In genomic region chr6:112237644-112238043, GRCh38 we compare ENCODE assay signal across 11 cellular contexts. TPM values are rescaled to one million over a fixed set of nuclear protein-coding genes. Genes with fewer than 3 reads are reported as not detected.
DNase-seq lines count a peak whose midpoint lies in the region; ATAC-seq and TF ChIP-seq lines count a peak whose summit lies in the region.
"Had no signal": no experiment of that assay in that cellular context is flagged by ENCODE, and none has a peak within 500 bp of the region (broad histone marks: within the 10 kb centered on the region; RNA-seq: fewer than 3 reads in every experiment).

No MANE protein-coding gene starts in this region.

- H3K27me3 ChIP-seq in AG04450 (ENCODE audit: control insufficient read depth, insufficient read depth, low read length) (no peaks in the 10 kb centered on the region), osteoblast (ENCODE audit: insufficient read depth, low read length) (no peaks in the 10 kb centered on the region)

- H3K9me3 ChIP-seq in AG04450 (ENCODE audit: control insufficient read depth, insufficient read depth, low read length), result no peaks in the 10 kb centered on the region
- no peaks in the 10 kb centered on the region for H3K9me3 ChIP-seq in osteoblast (ENCODE audit: low read depth, low read length)

- CTCF ChIA-PET in AG04450 (lab: Charles Lee), result no interaction called here

- TF ChIP-seq CTCF in AG04450 (IDR thresholded peaks at IDR 0.05; ENCODE audit: low read depth, low read length), result no peak
- TF ChIP-seq CTCF in fibroblast of pulmonary artery (IDR thresholded peaks at IDR 0.05; ENCODE audit: low read length, missing control alignments), result no peak
- TF ChIP-seq CTCF in osteoblast (IDR thresholded peaks at IDR 0.05; ENCODE audit: extremely low read depth, low read depth, low read length), result no peak

- no peak for ATAC-seq in GM19463 (IDR thresholded peaks at IDR 0.05; ENCODE audit: unreplicated experiment)

- H4K20me1 ChIP-seq in osteoblast (ENCODE audit: insufficient read depth, low read length), result no peaks in the 10 kb centered on the region

- no peak overlapping the region for H2AFZ ChIP-seq in osteoblast (ENCODE audit: low read length)

- H3K4me3 ChIP-seq in AG04450 (ENCODE audit: low read depth, low read length) (no peak overlapping the region), fibroblast of pulmonary artery (replicated peaks; ENCODE audit: low read depth, low read length) (no peak overlapping the region), osteoblast (ENCODE audit: insufficient read depth, low read length) (no peak overlapping the region)

- peaks cover 69% of the 10 kb centered on the region for H3K4me1 ChIP-seq in osteoblast (ENCODE audit: insufficient read depth, low read length)

- peak; percentile 85 for DNase-seq in AG04450 (ENCODE audit: low read depth, low spot score)
- DNase-seq in RPMI7951 (ENCODE audit: low read depth), result peak; percentile 95
- peak; percentile 98 for DNase-seq in fibroblast of pulmonary artery (ENCODE audit: low read depth)
- DNase-seq in osteoblast (ENCODE audit: insufficient read length, low spot score, missing footprints), result no peak
- DNase-seq in NCI-H2227 treated with DMSO at 0.1 percent for 48 hours (lab: John Stamatoyannopoulos, UW), result no peak
- no peak for DNase-seq in amniotic stem cell (lab: John Stamatoyannopoulos, UW)
- no peak for DNase-seq in activated T-cell treated with anti-CD3 and anti-CD28 coated beads, Interleukin-2, amount 50 U/mL, for 1 hour
- DNase-seq: KG1, SW 1271 had no signal

- H3K27ac ChIP-seq in AG04450 (ENCODE audit: low read depth, low read length), result no peak overlapping the region
- H3K27ac ChIP-seq in osteoblast (ENCODE audit: low read depth, low read length), result peak overlapping the region; percentile 95

- peaks cover 63% of the 10 kb centered on the region for H3K79me2 ChIP-seq in osteoblast (ENCODE audit: insufficient read depth, low read length)

- POLR2A ChIA-PET in AG04450 (lab: Yijun Ruan, JAX), result no interaction called here

- H3K36me3 ChIP-seq in osteoblast (ENCODE audit: insufficient read depth, low read length), result peaks cover 14% of the 10 kb centered on the region

- H3K4me2 ChIP-seq in osteoblast (ENCODE audit: insufficient read depth, low read length), result peak overlapping the region; percentile 6

RNA-seq across cellular contexts. Expression of gene LAMA4, which starts 16.7 kb away (rescaled TPM):
- polyA plus RNA-seq in AG04450 (2011; rRNA removed), result 231 and 246 TPM in 2 replicates
- polyA minus RNA-seq in AG04450 (2011; rRNA and poly(A)+ RNA removed), result 415 and 507 TPM in 2 replicates
- 7.6 and 7.7 TPM in 2 replicates for total RNA-seq in RPMI7951 (2014; rRNA removed; shearing (Covaris generic))
- total RNA-seq in osteoblast, result 260 and 456 TPM in 2 replicates
- total RNA-seq: NCI-H460 had no signal

Comparison
In these comparisons a context has a peak if more than half of its experiments do, and no peak if none do; other contexts are left out.
1. DNase-seq: peak in AG04450 (single experiment), RPMI7951 (single experiment) and fibroblast of pulmonary artery (single experiment); none in osteoblast (single experiment), NCI-H2227 treated with DMSO at 0.1 percent for 48 hours (single experiment), amniotic stem cell (single experiment) and activated T-cell treated with anti-CD3 and anti-CD28 coated beads, Interleukin-2, amount 50 U/mL, for 1 hour (single experiment).
2. RNA of gene LAMA4, which starts 16.7 kb away (total RNA-seq): 260 to 456 TPM in osteoblast; 7.6 to 7.7 TPM in RPMI7951; every median in the first group is over 10 times any median in the second.